ENCODE assay signal across 8 cellular contexts in genomic region chr2:220687231-220687843, GRCh38.
A peak's percentile ranks its signal among the peaks of the same experiment; 100 is the strongest.
DNase-seq lines count a peak whose midpoint lies in the region; ATAC-seq and TF ChIP-seq lines count a peak whose summit lies in the region.

No MANE protein-coding gene starts in this region.

- WGBS in suprapubic skin = 55% methylated on average over 15 of the region's 15 CpGs

- no peaks in the 10 kb centered on the region for H3K36me3 Mint-ChIP-seq in CD14-positive monocyte

- H3K4me1 ChIP-seq in foreskin keratinocyte = peaks cover 7% of the 10 kb centered on the region
- no peaks in the 10 kb centered on the region for H3K4me1 ChIP-seq in suprapubic skin

- peaks cover 0 to 3% (median 2%) of the 10 kb centered on the region in 3 donors for H3K27me3 Mint-ChIP-seq in CD14-positive monocyte (ENCODE audit: low read depth in 3 of 3)

- no peaks in the 10 kb centered on the region for H3K36me3 ChIP-seq in suprapubic skin

- H3K9me3 ChIP-seq in suprapubic skin = no peaks in the 10 kb centered on the region

- TF ChIP-seq POLR2A in suprapubic skin (IDR thresholded peaks at IDR 0.05) = no peak

- H3K9me3 Mint-ChIP-seq in CD14-positive monocyte = no peaks in the 10 kb centered on the region

- H3K4me3 ChIP-seq in suprapubic skin = no peak overlapping the region

- no peaks in the 10 kb centered on the region for H3K4me1 Mint-ChIP-seq in CD14-positive monocyte

- no peaks in the 10 kb centered on the region for H3K27me3 ChIP-seq in foreskin keratinocyte
- no peaks in the 10 kb centered on the region for H3K27me3 ChIP-seq in suprapubic skin

- intact Hi-C loops in CD14-positive monocyte (cut with micrococcal nuclease) = loop anchor here (2.0 kb wide), 1 partner anchor 885 kb away; the partner anchor contains the start of gene EPHA4 (in 2 of the 2)

- TF ChIP-seq EP300 in suprapubic skin (IDR thresholded peaks at IDR 0.05) = no peak

- TF ChIP-seq CTCF in CD14-positive monocyte (IDR thresholded peaks at IDR 0.05) (peak; percentile 75), foreskin keratinocyte (conservative IDR thresholded peaks at IDR 0.05) (peak; percentile 85), suprapubic skin (IDR thresholded peaks at IDR 0.05) (peak; percentile 71 to 82)

- no peak for DNase-seq in CD14-positive monocyte (ENCODE audit: low spot score)
- peak; percentile 6 for DNase-seq in GM19238 (ENCODE audit: insufficient read length, low spot score)
- peak; percentile 64 for DNase-seq in OCI-M1 (lab: John Stamatoyannopoulos, UW)
- peak; percentile 26 to 52 for DNase-seq in activated T-helper 1 cell treated with anti-CD3 and anti-CD28 coated beads, Interleukin-2, amount 50 U/mL, for 16 hours (ENCODE audit: low read depth in 1 of 2, low spot score in 1 of 2)
- peak; percentile 7 to 39 for DNase-seq in foreskin keratinocyte
- DNase-seq in nucleus accumbens (lab: John Stamatoyannopoulos, UW) = peak in 45 of 56 donors; percentile 0 to 77 (median 14)
- peak; percentile 74 to 81 for DNase-seq in suprapubic skin (ENCODE audit: low spot score in 2 of 2)

- no peak overlapping the region for H3K27ac ChIP-seq in foreskin keratinocyte
- no peak overlapping the region for H3K27ac ChIP-seq in suprapubic skin

- ATAC-seq in HG03354 (IDR thresholded peaks at IDR 0.05; ENCODE audit: poor library complexity, severe bottlenecking, unreplicated experiment) = peak; percentile 96
- ATAC-seq in foreskin keratinocyte = peak; percentile 72

- H3K4me3 Mint-ChIP-seq in CD14-positive monocyte = no peak overlapping the region

- H3K27ac Mint-ChIP-seq in CD14-positive monocyte = no peak overlapping the region
